9 cellular contexts compared by ENCODE assay signal in genomic region chr15:45391746-45392711, GRCh38.
DNase-seq lines count a peak whose midpoint lies in the region; ATAC-seq and TF ChIP-seq lines count a peak whose summit lies in the region.
"Had no signal": no experiment of that assay in that cellular context is flagged by ENCODE, and none has a peak within 500 bp of the region (broad histone marks: within the 10 kb centered on the region; RNA-seq: fewer than 3 reads in every experiment).

No MANE protein-coding gene starts in this region.

- ATAC-seq in GM21360 (IDR thresholded peaks at IDR 0.05; ENCODE audit: unreplicated experiment): peak; percentile 92
- peak; percentile 93 for ATAC-seq in HG03354 (IDR thresholded peaks at IDR 0.05; ENCODE audit: poor library complexity, severe bottlenecking, unreplicated experiment)

- TF ChIP-seq CTCF in GM10266 (IDR thresholded peaks at IDR 0.05; ENCODE audit: control insufficient read depth, insufficient read depth, low read depth, missing control alignments): no peak
- TF ChIP-seq CTCF in foreskin fibroblast (IDR thresholded peaks at IDR 0.05; ENCODE audit: low read depth, low read length): no peak

- peak overlapping the region; percentile 63 for H3K27ac ChIP-seq in caudate nucleus (ENCODE audit: low read depth, low read length)

- DNase-seq in GM10266 (ENCODE audit: extremely low spot score) (peak; percentile 53), caudate nucleus (lab: John Stamatoyannopoulos, UW) (no peak), foreskin melanocyte (no peak), foreskin fibroblast (no peak), T-helper 9 cell (no peak), DMS153 (lab: John Stamatoyannopoulos, UW) (no peak)
- DNase-seq: NCI-H345 had no signal

- H3K4me3 ChIP-seq in foreskin fibroblast (ENCODE audit: low read depth in 1 of 2, low read length in 2 of 2): no peak overlapping the region
